In the genomic region with DNA sequence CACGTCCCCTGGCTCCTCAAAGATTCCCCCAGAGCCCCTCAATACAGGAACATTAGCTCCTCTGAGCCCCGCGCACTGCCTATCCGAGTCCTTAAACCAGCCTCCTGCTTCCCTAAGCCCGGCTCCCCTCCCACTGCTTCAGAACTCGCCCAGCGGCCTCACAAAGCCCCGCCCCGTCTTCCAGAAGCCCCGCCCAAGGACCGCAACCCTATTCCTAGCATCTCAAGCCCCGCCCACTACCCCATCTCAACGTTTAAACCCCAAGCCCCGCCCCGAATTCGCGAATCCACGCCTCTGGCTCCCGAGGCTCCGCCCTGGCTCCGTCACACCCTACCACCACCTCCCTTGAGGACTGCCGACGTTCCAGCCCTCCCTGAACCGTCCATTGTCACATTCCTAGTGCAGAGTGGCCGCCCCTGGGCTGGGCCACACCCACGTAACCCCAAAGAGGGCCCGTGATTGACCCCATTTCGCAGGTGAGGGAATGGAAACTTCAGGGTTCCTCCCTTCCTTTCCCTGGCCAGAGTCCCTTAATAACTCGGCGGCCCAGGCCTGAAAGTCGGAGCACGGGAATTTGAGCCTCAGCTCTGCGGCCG, we compare ENCODE assay signal across 8 cellular contexts. TPM values are rescaled to one million over a fixed set of nuclear protein-coding genes. Genes with fewer than 3 reads are reported as not detected.
DNase-seq lines count a peak whose midpoint lies in the region; ATAC-seq and TF ChIP-seq lines count a peak whose summit lies in the region.

No MANE protein-coding gene starts in this region.

- no peaks in the 10 kb centered on the region for H4K20me1 ChIP-seq in DOHH2 (ENCODE audit: control insufficient read depth, insufficient read depth, low read depth, low read length)

- DNase-seq in GOT3 (lab: John Stamatoyannopoulos, UW) (peak; percentile 85), LHCN-M2 (ENCODE audit: low read depth) (peak; percentile 94), RPMI8226 (peak; percentile 98), fibroblast of peridontal ligament (ENCODE audit: extremely low read depth) (peak; percentile 98), natural killer cell (peak; percentile 88)
- peak; percentile 93 for DNase-seq in activated T-helper 9 cell treated with anti-CD3 and anti-CD28 coated beads, Interleukin-2, amount 50 U/mL, for 16 hours (ENCODE audit: low read depth)
- peak; percentile 96 for DNase-seq in stimulated activated naive CD4-positive, alpha-beta T cell treated with Interleukin-2 at 50 U/mL for 16 hours (lab: John Stamatoyannopoulos, UW)

- H3K79me2 ChIP-seq in DOHH2 (ENCODE audit: control insufficient read depth, low read length), result peaks cover 2% of the 10 kb centered on the region

- H3K36me3 Mint-ChIP-seq in natural killer cell, result no peaks in the 10 kb centered on the region

- TF ChIP-seq CTCF in DOHH2 (IDR thresholded peaks at IDR 0.05; ENCODE audit: low read depth, low read length, poor library complexity, severe bottlenecking), result peak; percentile 9
- TF ChIP-seq CTCF in natural killer cell (IDR thresholded peaks at IDR 0.05), result no peak

- no peaks in the 10 kb centered on the region for H3K9me2 ChIP-seq in DOHH2 (replicated peaks; ENCODE audit: control insufficient read depth, low read length)

- H3K4me3 ChIP-seq in DOHH2 (ENCODE audit: low read length), result peak overlapping the region; percentile 77

- H3K4me1 ChIP-seq in DOHH2 (ENCODE audit: control insufficient read depth, low read length), result peaks cover 43% of the 10 kb centered on the region

- no peaks in the 10 kb centered on the region for H3K36me3 ChIP-seq in DOHH2 (ENCODE audit: control insufficient read depth, low read length)

- intact Hi-C loops in natural killer cell (cut with micrococcal nuclease), result loop anchor here (1.0 to 10.0 kb wide), 7 partner anchors 41 to 360 kb away; a partner anchor contains a TSS

- no peaks in the 10 kb centered on the region for H3K9me3 ChIP-seq in DOHH2 (ENCODE audit: control insufficient read depth, insufficient read depth, low read length)

- ATAC-seq in natural killer cell, result peak; percentile 61 to 79 (median 65)

- H3K27ac ChIP-seq in DOHH2 (ENCODE audit: low read depth, low read length), result peak overlapping the region; percentile 47

- peaks cover 35% of the 10 kb centered on the region in 2 donors for H3K4me1 Mint-ChIP-seq in natural killer cell

- H3K27me3 ChIP-seq in DOHH2 (ENCODE audit: control insufficient read depth, low read length), result peaks cover 16% of the 10 kb centered on the region

- no peaks in the 10 kb centered on the region for H3K9me3 Mint-ChIP-seq in natural killer cell

- H3F3A ChIP-seq in DOHH2 (ENCODE audit: control insufficient read depth, insufficient read depth), result peaks cover 5% of the 10 kb centered on the region; the same call in 1 of the 2 replicates

- H3K4me2 ChIP-seq in DOHH2 (ENCODE audit: low read length), result peak overlapping the region; percentile 74

- no peaks in the 10 kb centered on the region for H3K27me3 Mint-ChIP-seq in natural killer cell (ENCODE audit: low read depth in 2 of 2)

- H3K4me3 Mint-ChIP-seq in natural killer cell, result peak overlapping the region; percentile 93

- peak overlapping the region; percentile 89 to 97 for H3K27ac Mint-ChIP-seq in natural killer cell

RNA-seq across cellular contexts. Expression of a gene that starts 0.6 kb away (rescaled TPM):
- 167 and 172 TPM in 2 replicates for total RNA-seq in LHCN-M2 (2014; rRNA removed)
- polyA plus RNA-seq in LHCN-M2 (2012), result 306 TPM
- total RNA-seq in natural killer cell, result 10 to 100 TPM; 28.9 to 43.5 (median 36.0) TPM

Comparison
In these comparisons a context has a peak if more than half of its experiments do, and no peak if none do; other contexts are left out.
1. Peak in every context shown above with its lines: DNase-seq, ATAC-seq, H3K4me3 ChIP-seq and H3K27ac ChIP-seq.